In the genomic region with DNA sequence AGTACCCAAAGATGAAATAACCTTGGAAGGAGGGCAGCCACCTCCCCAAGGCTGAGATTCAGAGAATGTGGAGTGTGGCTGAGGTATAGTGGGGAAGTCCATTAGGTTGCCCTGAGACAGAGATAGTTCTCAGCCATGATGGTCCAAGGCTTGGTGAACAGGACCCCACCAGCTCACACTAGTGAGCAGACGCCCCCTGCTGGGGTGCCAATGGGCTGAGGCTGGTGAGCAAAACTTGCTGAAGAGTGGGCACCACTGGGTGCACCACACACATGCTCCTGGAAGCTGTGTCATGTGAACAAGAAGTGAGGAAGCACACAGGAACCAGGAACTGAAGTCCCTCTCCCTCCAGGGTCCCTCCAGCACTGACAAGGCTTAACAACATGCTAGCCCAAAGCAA, we compare ENCODE assay signal across 9 cellular contexts. TPM values are rescaled to one million over a fixed set of nuclear protein-coding genes. Genes with fewer than 3 reads are reported as not detected.
DNase-seq lines count a peak whose midpoint lies in the region; ATAC-seq and TF ChIP-seq lines count a peak whose summit lies in the region.
"Had no signal": no experiment of that assay in that cellular context is flagged by ENCODE, and none has a peak within 500 bp of the region (broad histone marks: within the 10 kb centered on the region; RNA-seq: fewer than 3 reads in every experiment).

No MANE protein-coding gene starts in this region.

- no peaks in the 10 kb centered on the region for H3K27me3 ChIP-seq in CD4-positive, alpha-beta T cell (ENCODE audit: control insufficient read depth, insufficient read depth, low read length)

- no peaks in the 10 kb centered on the region for H3K9me3 Mint-ChIP-seq in CD4-positive, alpha-beta T cell
- H3K9me3 Mint-ChIP-seq: IgD-negative memory B cell had no signal

- no peak overlapping the region for H3K27ac ChIP-seq in CD4-positive, alpha-beta T cell (ENCODE audit: low read depth, low read length)

- no peaks in the 10 kb centered on the region for H3K4me1 Mint-ChIP-seq in CD4-positive, alpha-beta T cell (ENCODE audit: low read depth)

- H3K27ac Mint-ChIP-seq in CD4-positive, alpha-beta T cell, result no peak overlapping the region
- H3K27ac Mint-ChIP-seq: IgD-negative memory B cell had no signal

- H3K36me3 Mint-ChIP-seq in CD4-positive, alpha-beta T cell (ENCODE audit: low read depth), result no peaks in the 10 kb centered on the region
- H3K36me3 Mint-ChIP-seq: IgD-negative memory B cell had no signal

- H3K4me3 Mint-ChIP-seq in CD4-positive, alpha-beta T cell, result no peak overlapping the region
- H3K4me3 Mint-ChIP-seq: IgD-negative memory B cell had no signal

- no peak for TF ChIP-seq CTCF in CD4-positive, alpha-beta T cell (IDR thresholded peaks at IDR 0.05)

- no peaks in the 10 kb centered on the region for H3K27me3 Mint-ChIP-seq in CD4-positive, alpha-beta T cell
- H3K27me3 Mint-ChIP-seq: IgD-negative memory B cell had no signal

- H3K9me3 ChIP-seq in CD4-positive, alpha-beta T cell (ENCODE audit: control insufficient read depth, low read length), result no peaks in the 10 kb centered on the region

- CTCF ChIA-PET in CD4-positive, alpha-beta T cell (lab: Charles Lee), result interaction anchor here (1.5 to 1.6 kb wide), 2 partner anchors 10 to 26 kb away, joined by 4 to 11 read pairs; a partner anchor contains a TSS

- ATAC-seq in CD4-positive, alpha-beta T cell (ENCODE audit: poor library complexity), result no peak
- ATAC-seq in GM21390 (IDR thresholded peaks at IDR 0.05; ENCODE audit: unreplicated experiment), result peak; percentile 67

- peak in 6 of 10 experiments; percentile 7 to 45 (median 26) for DNase-seq in CD4-positive, alpha-beta T cell
- DNase-seq in NCI-H526 treated with DMSO at 0.1 percent for 48 hours (lab: John Stamatoyannopoulos, UW) (peak; percentile 25), cardiac septum (ENCODE audit: low spot score) (peak; percentile 76), NCI-H1436 (lab: John Stamatoyannopoulos, UW) (no peak), DMS79 (lab: John Stamatoyannopoulos, UW) (no peak)
- DNase-seq in activated T-cell treated with anti-CD3 and anti-CD28 coated beads, Interleukin-2, amount 50 U/mL, for 1 hour, result peak; percentile 45
- peak; percentile 15 for DNase-seq in stimulated activated CD8-positive, alpha-beta memory T cell treated with anti-CD3 and anti-CD28 coated beads, Interleukin-12 subunit alpha, Interleukin-12 subunit beta, amount 100 ng/mL, for 1 hour (ENCODE audit: low read depth)

- intact Hi-C loops in CD4-positive, alpha-beta T cell (cut with DNase I, micrococcal nuclease), result loop anchor here in 1 of 2 experiments (10.0 kb wide), 1 partner anchor 311 kb away; no protein-coding TSS in a partner anchor
- intact Hi-C loops in cardiac septum (cut with DNase I), result loop anchor here (10.0 kb wide), 1 partner anchor 171 kb away; no protein-coding TSS in a partner anchor

- POLR2A ChIA-PET in CD4-positive, alpha-beta T cell (lab: Charles Lee), result interaction anchor here (2.1 kb wide), 1 partner anchor 10 kb away, joined by 8 read pairs; a partner anchor contains a TSS

RNA-seq across cellular contexts. Expression of a gene that starts 8.9 kb away (rescaled TPM):
- total RNA-seq in CD4-positive, alpha-beta T cell, result 1 to 10 TPM in 1 of 2 experiments, under 1 TPM in 1; 0.89 to 1.4 TPM
- total RNA-seq in cardiac septum, result 0.32 TPM

RNA-seq across cellular contexts. Expression of a gene that starts 9.3 kb away (rescaled TPM):
- total RNA-seq in CD4-positive, alpha-beta T cell, result 1 to 10 TPM; 6.0 to 6.9 TPM
- 27.9 TPM for total RNA-seq in cardiac septum

Comparison
In these comparisons a context has a peak if more than half of its experiments do, and no peak if none do; other contexts are left out.
1. DNase-seq: peak in CD4-positive, alpha-beta T cell (6 of 10), NCI-H526 treated with DMSO at 0.1 percent for 48 hours (single experiment), activated T-cell treated with anti-CD3 and anti-CD28 coated beads, Interleukin-2, amount 50 U/mL, for 1 hour (single experiment), cardiac septum (single experiment) and stimulated activated CD8-positive, alpha-beta memory T cell treated with anti-CD3 and anti-CD28 coated beads, Interleukin-12 subunit alpha, Interleukin-12 subunit beta, amount 100 ng/mL, for 1 hour (single experiment); none in NCI-H1436 (single experiment) and DMS79 (single experiment).